ENCODE assay signal across 1 cellular context in the genomic region with DNA sequence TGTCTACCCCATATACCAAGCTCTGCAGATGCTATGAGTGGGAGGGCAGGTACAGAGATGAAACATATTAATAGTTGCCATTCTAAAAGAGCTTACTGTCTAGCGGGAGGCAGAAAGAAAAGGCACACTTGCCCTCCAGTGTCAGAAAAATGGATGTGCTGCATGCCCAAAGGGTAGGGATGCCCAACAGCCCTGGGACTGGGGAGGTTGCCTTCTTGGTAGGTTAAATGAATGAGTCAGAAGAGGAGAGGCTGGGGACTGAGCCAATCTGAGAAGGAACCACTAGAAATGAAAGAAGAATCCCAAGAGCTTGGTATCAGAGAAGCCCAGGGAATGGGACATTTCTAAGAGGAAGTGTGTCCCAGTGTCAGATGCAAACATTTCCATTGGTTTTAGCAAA.
TF ChIP-seq lines count a peak whose summit lies in the region.

No MANE protein-coding gene starts in this region.

TF ChIP-seq in HepG2, 621 proteins besides CTCF, POLR2A, EP300 and RAD21:
- no peak for TF ChIP-seq ZFP37 (CRISPR knock-in tag; IDR thresholded peaks at IDR 0.05; ENCODE audit: borderline replicate concordance)
- TF ChIP-seq ZBTB1 (CRISPR knock-in tag; IDR thresholded peaks at IDR 0.05; ENCODE audit: borderline replicate concordance): no peak
- TF ChIP-seq NCOA1 (CRISPR knock-in tag; IDR thresholded peaks at IDR 0.05): no peak
- TF ChIP-seq ZNF556 (CRISPR knock-in tag; IDR thresholded peaks at IDR 0.05; ENCODE audit: borderline replicate concordance): no peak
- TF ChIP-seq TAF1 (CRISPR knock-in tag; IDR thresholded peaks at IDR 0.05): no peak
- TF ChIP-seq XBP1 (CRISPR knock-in tag; IDR thresholded peaks at IDR 0.05): no peak
- TF ChIP-seq NR0B2 (CRISPR knock-in tag; IDR thresholded peaks at IDR 0.05): no peak
- no peak for TF ChIP-seq ZNF883 (CRISPR knock-in tag; IDR thresholded peaks at IDR 0.05; ENCODE audit: not compliant biosample characterization)
- no peak for TF ChIP-seq MED1 (CRISPR knock-in tag; IDR thresholded peaks at IDR 0.05)
- no peak for TF ChIP-seq ETV6 (CRISPR knock-in tag; conservative IDR thresholded peaks at IDR 0.05)
- no peak for TF ChIP-seq CSRNP1 (CRISPR knock-in tag; IDR thresholded peaks at IDR 0.05)
- no peak for TF ChIP-seq ZNF33B (CRISPR knock-in tag; IDR thresholded peaks at IDR 0.05)
